In genomic region chr10:70540789-70541360, GRCh38 we compare ENCODE assay signal across 16 cellular contexts.
DNase-seq lines count a peak whose midpoint lies in the region; ATAC-seq, FAIRE-seq and TF ChIP-seq lines count a peak whose summit lies in the region.
"Had no signal": no experiment of that assay in that cellular context is flagged by ENCODE, and none has a peak within 500 bp of the region (broad histone marks: within the 10 kb centered on the region; RNA-seq: fewer than 3 reads in every experiment).

No MANE protein-coding gene starts in this region.

- TF ChIP-seq RAD21 in K562 (CRISPR knock-in tag; conservative IDR thresholded peaks at IDR 0.05 in 1 of 2, IDR thresholded peaks at IDR 0.05 in 1 of 2) = no peak

- in situ Hi-C loops in K562 (cut with MboI) = no loop called here

- peaks cover 11% of the 10 kb centered on the region; the same call in 1 of the 2 replicates for H4K20me1 ChIP-seq in K562 (replicated peaks; ENCODE audit: control insufficient read depth, insufficient read depth, low read length)

- FAIRE-seq in K562 (lab: Jason Lieb, UNC) = no peak
- FAIRE-seq: endothelial cell of umbilical vein had no signal

- POLR2A ChIA-PET in K562 (lab: Yijun Ruan, JAX) = no interaction called here

- H2AFZ ChIP-seq in K562 (ENCODE audit: low read depth, low read length) = no peak overlapping the region

- peaks cover 0 to 39% of the 10 kb centered on the region in 2 experiments; a peak in 3 of 5 replicates for H3K4me1 ChIP-seq in K562 (replicated peaks in 1 of 2; ENCODE audit: control insufficient read depth in 2 of 2, insufficient read depth in 2 of 2, low read length in 2 of 2)
- H3K4me1 ChIP-seq: prostate gland had no signal

- ATAC-seq in K562 = no peak
- no peak for ATAC-seq in GM21367 (IDR thresholded peaks at IDR 0.05; ENCODE audit: unreplicated experiment)

- no peak overlapping the region for H3K9ac ChIP-seq in K562 (ENCODE audit: insufficient read depth in 1 of 2, low read depth in 2 of 2, low read length in 2 of 2)

- intact Hi-C loops in K562 (cut with micrococcal nuclease) = loop anchor here (1.0 to 10.0 kb wide), 3 partner anchors 80 to 664 kb away; partner anchors contain the start of gene LRRC20

- H3K4me3 ChIP-seq in K562 = no peak overlapping the region
- H3K4me3 ChIP-seq: dorsolateral prefrontal cortex, prostate gland, SK-N-MC had no signal

- 6% methylated on average over 15 of the region's 15 CpGs for WGBS in K562 (ENCODE audit: insufficient coverage, low coverage, missing lambda C conversion rate)

- no peaks in the 10 kb centered on the region for H3K79me2 ChIP-seq in K562 (ENCODE audit: control insufficient read depth, insufficient read depth, low read length)

- no peak overlapping the region for H3K4me2 ChIP-seq in K562 (ENCODE audit: insufficient read depth, low read length)

- peak; percentile 62 for DNase-seq in COLO668 (lab: John Stamatoyannopoulos, UW; ENCODE audit: unreplicated experiment)
- peak; percentile 31 for DNase-seq in NCI-H510A treated with DMSO at 0.1 percent for 48 hours (lab: John Stamatoyannopoulos, UW)
- no peak for DNase-seq in K562 (ENCODE audit: extremely low read depth in 1 of 4, low spot score in 3 of 4)
- DNase-seq in activated CD4-positive, CD25-positive, alpha-beta regulatory T cell treated with anti-CD3 and anti-CD28 coated beads, Interleukin-2, amount 50 U/mL, for 72 hours = no peak
- DNase-seq in dedifferentiated amniotic fluid mesenchymal stem cell (ENCODE audit: extremely low spot score) = no peak
- DNase-seq in activated CD8-positive, alpha-beta memory T cell treated with anti-CD3 and anti-CD28 coated beads for 24 hours = no peak
- DNase-seq: activated gamma-delta T cell, dorsolateral prefrontal cortex, NCI-H2029, NCI-H446, T-helper 17 cell had no signal

- H3K27me3 ChIP-seq in K562 (ENCODE audit: control insufficient read depth in 2 of 2, insufficient read depth in 2 of 2, low read length in 2 of 2) = peaks cover 10 to 46% of the 10 kb centered on the region in 2 experiments; a peak in 3 of 5 replicates
- H3K27me3 ChIP-seq: dorsolateral prefrontal cortex had no signal

- H3K36me3 ChIP-seq in K562 (ENCODE audit: control insufficient read depth, insufficient read depth, low read length) = no peaks in the 10 kb centered on the region
- H3K36me3 ChIP-seq: prostate gland had no signal

- no peaks in the 10 kb centered on the region for H3K9me3 ChIP-seq in K562 (replicated peaks; ENCODE audit: control insufficient read depth, insufficient read depth, low read depth, low read length)
- H3K9me3 ChIP-seq: prostate gland had no signal

- CTCF ChIA-PET in K562 (lab: Yijun Ruan, JAX; ENCODE audit: low intra/inter-chr PET ratio) = interaction anchor here (0.6 to 1.4 kb wide), 5 partner anchors 79 to 339 kb away, joined by 3 to 9 read pairs (median 3); no protein-coding TSS in a partner anchor

- H3K27ac ChIP-seq in 22Rv1 (no peak overlapping the region), K562 (ENCODE audit: extremely low read depth, low read depth, low read length) (no peak overlapping the region)
- H3K27ac ChIP-seq: dorsolateral prefrontal cortex, prostate gland, SK-N-MC had no signal

- no peaks in the 10 kb centered on the region for H3K9me1 ChIP-seq in K562 (ENCODE audit: control insufficient read depth, insufficient read depth, low read length)

- no TSS peak for BruUV-seq in K562 (replicated peaks; lab: Mats Ljungman, UMichigan)

- TF ChIP-seq CTCF in 22Rv1 (IDR thresholded peaks at IDR 0.05) (peak; percentile 44), K562 (IDR thresholded peaks at IDR 0.05 in 2 of 3, conservative IDR thresholded peaks at IDR 0.05 in 1 of 3; ENCODE audit: insufficient read depth in 2 of 3, low read depth in 1 of 3, low read length in 3 of 3) (peak in 1 of 3 experiments; percentile 16; a peak in 1 of 6 replicates)

- no peak for TF ChIP-seq EP300 in K562 (IDR thresholded peaks at IDR 0.05; ENCODE audit: low read length)

- TF ChIP-seq POLR2A in K562 (conservative IDR thresholded peaks at IDR 0.05) = no peak

TF ChIP-seq in K562, 482 proteins besides CTCF, POLR2A, EP300 and RAD21:
- TF ChIP-seq ZNF124 (CRISPR knock-in tag; IDR thresholded peaks at IDR 0.05) (0 out of 2 replicates have a peak, but pooled peaks have one; percentile 73), CBFA2T3 (IDR thresholded peaks at IDR 0.05) (no peak), HEY1 (CRISPR knock-in tag; IDR thresholded peaks at IDR 0.05; ENCODE audit: borderline replicate concordance) (no peak), LARP7 (IDR thresholded peaks at IDR 0.05) (no peak), CBFB (CRISPR knock-in tag; IDR thresholded peaks at IDR 0.05) (peak; percentile 16), CREM (IDR thresholded peaks at IDR 0.05; ENCODE audit: low read depth) (no peak), CBX5 (IDR thresholded peaks at IDR 0.05; ENCODE audit: borderline replicate concordance, low read depth) (no peak), ZBTB17 (CRISPR knock-in tag; IDR thresholded peaks at IDR 0.05) (0 out of 2 replicates have a peak, but pooled peaks have one; percentile 25), MAZ (CRISPR knock-in tag; conservative IDR thresholded peaks at IDR 0.05 in 1 of 2, IDR thresholded peaks at IDR 0.05 in 1 of 2) (0 out of 4 replicates have a peak, but pooled peaks of 1 of the 2 experiments have one; percentile 20), IRF2 (CRISPR knock-in tag; IDR thresholded peaks at IDR 0.05) (0 out of 2 replicates have a peak, but pooled peaks have one; percentile 3), DDX20 (tag; IDR thresholded peaks at IDR 0.05; ENCODE audit: low read depth) (no peak), KLF16 (IDR thresholded peaks at IDR 0.05) (0 out of 2 replicates have a peak, but pooled peaks have one; percentile 2), ARID4B (CRISPR knock-in tag; IDR thresholded peaks at IDR 0.05) (no peak), ZNF263 (CRISPR knock-in tag; IDR thresholded peaks at IDR 0.05; ENCODE audit: borderline replicate concordance) (no peak), TAF1 (IDR thresholded peaks at IDR 0.05; ENCODE audit: control insufficient read depth, extremely low read depth, insufficient read depth, low read length, severe bottlenecking) (no peak)
TF ChIP-seq in K562: peak in this region for 6.

Comparison
In these comparisons a context has a peak if more than half of its experiments do, and no peak if none do; other contexts are left out.
1. DNase-seq: peak in COLO668 (single experiment) and NCI-H510A treated with DMSO at 0.1 percent for 48 hours (single experiment); none in K562 (0 of 4), activated CD4-positive, CD25-positive, alpha-beta regulatory T cell treated with anti-CD3 and anti-CD28 coated beads, Interleukin-2, amount 50 U/mL, for 72 hours (single experiment), dedifferentiated amniotic fluid mesenchymal stem cell (single experiment) and activated CD8-positive, alpha-beta memory T cell treated with anti-CD3 and anti-CD28 coated beads for 24 hours (single experiment).